ENCODE assay signal across 18 cellular contexts in genomic region chr4:29459926-29460325, GRCh38.
"Had no signal": no experiment of that assay in that cellular context is flagged by ENCODE, and none has a peak within 500 bp of the region (broad histone marks: within the 10 kb centered on the region; RNA-seq: fewer than 3 reads in every experiment).

No MANE protein-coding gene starts in this region.

- H3K36me3 Mint-ChIP-seq: immature natural killer cell; stimulated activated effector memory CD8-positive, alpha-beta T cell treated with anti-CD3 and anti-CD28 coated beads, Interleukin-12 subunit alpha, Interleukin-12 subunit beta, amount 100 ng/mL, for 72 hours had no signal

- H3K9me3 ChIP-seq: gastroesophageal sphincter, psoas muscle, right lobe of liver, tibial artery, upper lobe of left lung, uterus had no signal

- H3K27me3 Mint-ChIP-seq: naive thymus-derived CD4-positive, alpha-beta T cell had no signal

- H3K9me3 Mint-ChIP-seq: nephron progenitor cell had no signal

- H3K27me3 ChIP-seq: esophagus squamous epithelium, gastroesophageal sphincter, right lobe of liver, tibial artery, upper lobe of left lung, uterus had no signal

- H3K36me3 ChIP-seq: esophagus squamous epithelium, gastroesophageal sphincter, right lobe of liver, tibial artery, upper lobe of left lung, uterus had no signal

- H3K4me1 Mint-ChIP-seq: immature natural killer cell; naive thymus-derived CD4-positive, alpha-beta T cell; stimulated activated effector memory CD8-positive, alpha-beta T cell treated with anti-CD3 and anti-CD28 coated beads, Interleukin-12 subunit alpha, Interleukin-12 subunit beta, amount 100 ng/mL, for 72 hours had no signal

- DNase-seq: dermis blood vessel endothelial cell; esophagus squamous epithelium; foreskin fibroblast; glutamatergic neuron; immature natural killer cell; naive thymus-derived CD4-positive, alpha-beta T cell; nephron progenitor cell; psoas muscle; retina; right lobe of liver; stimulated activated CD4-positive, alpha-beta T cell treated with anti-CD3 and anti-CD28 coated beads, Interleukin-4, amount 100 ng/mL, for 1 hour; stimulated activated CD8-positive, alpha-beta memory T cell treated with anti-CD3 and anti-CD28 coated beads, Interleukin-4, amount 100 ng/mL, for 48 hours; stimulated activated naive CD8-positive, alpha-beta T cell treated with anti-CD3 and anti-CD28 coated beads, Interleukin-15, Interleukin-2, amounts not matched to agents 100 U/mL and 50 U/mL, for 24 hours; tibial artery; upper lobe of left lung; uterus had no signal

- H3K4me3 ChIP-seq: esophagus squamous epithelium, gastroesophageal sphincter, psoas muscle, right lobe of liver, tibial artery, upper lobe of left lung, uterus had no signal

- H3K27ac Mint-ChIP-seq: immature natural killer cell; naive thymus-derived CD4-positive, alpha-beta T cell; nephron progenitor cell; stimulated activated effector memory CD8-positive, alpha-beta T cell treated with anti-CD3 and anti-CD28 coated beads, Interleukin-12 subunit alpha, Interleukin-12 subunit beta, amount 100 ng/mL, for 72 hours had no signal

- H3K4me1 ChIP-seq: esophagus squamous epithelium, gastroesophageal sphincter, psoas muscle, right lobe of liver, tibial artery, upper lobe of left lung, uterus had no signal

- H3K27ac ChIP-seq: esophagus squamous epithelium, gastroesophageal sphincter, psoas muscle, right lobe of liver, tibial artery, upper lobe of left lung, uterus had no signal

- H3K4me3 Mint-ChIP-seq: immature natural killer cell; naive thymus-derived CD4-positive, alpha-beta T cell; nephron progenitor cell; stimulated activated effector memory CD8-positive, alpha-beta T cell treated with anti-CD3 and anti-CD28 coated beads, Interleukin-12 subunit alpha, Interleukin-12 subunit beta, amount 100 ng/mL, for 72 hours had no signal
